In genomic region chr14:69773571-69774276, GRCh38 we compare ENCODE assay signal across 22 cellular contexts. TPM values are rescaled to one million over a fixed set of nuclear protein-coding genes. Genes with fewer than 3 reads are reported as not detected.
DNase-seq lines count a peak whose midpoint lies in the region; ATAC-seq, FAIRE-seq and TF ChIP-seq lines count a peak whose summit lies in the region.
"Had no signal": no experiment of that assay in that cellular context is flagged by ENCODE, and none has a peak within 500 bp of the region (broad histone marks: within the 10 kb centered on the region; RNA-seq: fewer than 3 reads in every experiment).

No MANE protein-coding gene starts in this region.

- no peaks in the 10 kb centered on the region for H3K27me3 ChIP-seq in K562 (ENCODE audit: control insufficient read depth in 2 of 2, insufficient read depth in 2 of 2, low read length in 2 of 2)
- no peaks in the 10 kb centered on the region for H3K27me3 ChIP-seq in sigmoid colon

- in situ Hi-C loops in K562 (cut with MboI) = no loop called here

- TF ChIP-seq RAD21 in K562 (CRISPR knock-in tag; conservative IDR thresholded peaks at IDR 0.05 in 1 of 2, IDR thresholded peaks at IDR 0.05 in 1 of 2) = no peak

- H4K20me1 ChIP-seq in K562 (replicated peaks; ENCODE audit: control insufficient read depth, insufficient read depth, low read length) = peaks cover 18% of the 10 kb centered on the region

- no peak overlapping the region for H3K9ac ChIP-seq in K562 (ENCODE audit: insufficient read depth in 1 of 2, low read depth in 2 of 2, low read length in 2 of 2)

- peak overlapping the region; percentile 11 to 44 for H3K27ac Mint-ChIP-seq in natural killer cell treated with Interleukin-12 subunit alpha and Interleukin-12 subunit beta and Interleukin-15 and Interleukin-18, amount 100 ng/mL, for 72 hours

- H2AFZ ChIP-seq in K562 (ENCODE audit: low read depth, low read length) = no peak overlapping the region

- ATAC-seq in K562 = peak; percentile 34
- ATAC-seq in natural killer cell treated with Interleukin-12 subunit alpha and Interleukin-12 subunit beta and Interleukin-15 and Interleukin-18, amount 100 ng/mL, for 72 hours = no peak
- ATAC-seq in HG03565 (IDR thresholded peaks at IDR 0.05; ENCODE audit: unreplicated experiment) = no peak
- ATAC-seq: left colon; stimulated activated naive CD8-positive, alpha-beta T cell treated with anti-CD3 and anti-CD28 coated beads, Interleukin-15, amount 100 ng/mL, for 72 hours had no signal

- no TSS peak for BruUV-seq in K562 (replicated peaks; lab: Mats Ljungman, UMichigan)

- H3K27ac ChIP-seq in K562 (ENCODE audit: extremely low read depth, low read depth, low read length) = no peak overlapping the region
- H3K27ac ChIP-seq in sigmoid colon = no peak overlapping the region
- H3K27ac ChIP-seq: psoas muscle had no signal

- intact Hi-C loops in K562 (cut with micrococcal nuclease) = no loop called here
- intact Hi-C loops in sigmoid colon (cut with DNase I) = no loop called here

- POLR2A ChIA-PET in K562 (lab: Yijun Ruan, JAX) = interaction anchor here (0.5 to 1.3 kb wide), 7 partner anchors 9 to 268 kb away, joined by 3 to 4 read pairs (median 3); no protein-coding TSS in a partner anchor

- H3K27me3 Mint-ChIP-seq in natural killer cell treated with Interleukin-12 subunit alpha and Interleukin-12 subunit beta and Interleukin-15 and Interleukin-18, amount 100 ng/mL, for 72 hours = no peaks in the 10 kb centered on the region
- H3K27me3 Mint-ChIP-seq: activated naive CD8-positive, alpha-beta T cell; stimulated activated naive CD8-positive, alpha-beta T cell treated with anti-CD3 and anti-CD28 coated beads, Interleukin-15, amount 100 ng/mL, for 72 hours had no signal

- peaks cover 3% of the 10 kb centered on the region for H3K9me1 ChIP-seq in K562 (ENCODE audit: control insufficient read depth, insufficient read depth, low read length)

- TF ChIP-seq CTCF in K562 (IDR thresholded peaks at IDR 0.05 in 2 of 3, conservative IDR thresholded peaks at IDR 0.05 in 1 of 3; ENCODE audit: insufficient read depth in 2 of 3, low read depth in 1 of 3, low read length in 3 of 3) (no peak), sigmoid colon (IDR thresholded peaks at IDR 0.05) (no peak)

- H3K36me3 ChIP-seq in K562 (ENCODE audit: control insufficient read depth, insufficient read depth, low read length) (peaks cover 97% of the 10 kb centered on the region), sigmoid colon (peaks cover 26 to 94% (median 68%) of the 10 kb centered on the region in 4 donors)

- H3K9me3 ChIP-seq in K562 (replicated peaks; ENCODE audit: control insufficient read depth, insufficient read depth, low read depth, low read length) = no peaks in the 10 kb centered on the region
- H3K9me3 ChIP-seq in sigmoid colon = no peaks in the 10 kb centered on the region
- H3K9me3 ChIP-seq: psoas muscle had no signal

- H3K4me3 Mint-ChIP-seq in natural killer cell treated with Interleukin-12 subunit alpha and Interleukin-12 subunit beta and Interleukin-15 and Interleukin-18, amount 100 ng/mL, for 72 hours = no peak overlapping the region
- H3K4me3 Mint-ChIP-seq: H9; mesothelial cell of epicardium; stimulated activated naive CD8-positive, alpha-beta T cell treated with anti-CD3 and anti-CD28 coated beads, Interleukin-15, amount 100 ng/mL, for 72 hours had no signal

- no peak for TF ChIP-seq EP300 in K562 (IDR thresholded peaks at IDR 0.05; ENCODE audit: low read length)
- no peak for TF ChIP-seq EP300 in sigmoid colon (IDR thresholded peaks at IDR 0.05)

- no peak for FAIRE-seq in GM12891 (lab: Jason Lieb, UNC)
- FAIRE-seq in HTR-8/SVneo (lab: Jason Lieb, UNC) = peak; percentile 40
- FAIRE-seq in K562 (lab: Jason Lieb, UNC) = no peak

- no peaks in the 10 kb centered on the region for H3K9me3 Mint-ChIP-seq in natural killer cell treated with Interleukin-12 subunit alpha and Interleukin-12 subunit beta and Interleukin-15 and Interleukin-18, amount 100 ng/mL, for 72 hours
- H3K9me3 Mint-ChIP-seq: H9; mesothelial cell of epicardium; stimulated activated naive CD8-positive, alpha-beta T cell treated with anti-CD3 and anti-CD28 coated beads, Interleukin-15, amount 100 ng/mL, for 72 hours had no signal

- no peak overlapping the region for H3K4me2 ChIP-seq in K562 (ENCODE audit: insufficient read depth, low read length)

- H3K4me1 ChIP-seq in K562 (replicated peaks in 1 of 2; ENCODE audit: control insufficient read depth in 2 of 2, insufficient read depth in 2 of 2, low read length in 2 of 2) = peaks cover 0 to 4% of the 10 kb centered on the region in 2 experiments; a peak in 3 of 5 replicates
- H3K4me1 ChIP-seq in sigmoid colon = peaks cover 0 to 61% (median 42%) of the 10 kb centered on the region in 4 donors

- peaks cover 60 to 66% of the 10 kb centered on the region in 2 donors for H3K4me1 Mint-ChIP-seq in natural killer cell treated with Interleukin-12 subunit alpha and Interleukin-12 subunit beta and Interleukin-15 and Interleukin-18, amount 100 ng/mL, for 72 hours (ENCODE audit: low read depth in 2 of 2)

- 91% methylated on average over 4 of the region's 7 CpGs for WGBS in K562 (ENCODE audit: insufficient coverage, low coverage, missing lambda C conversion rate)
- 95 to 96% methylated on average over 7 of the region's 7 CpGs for WGBS in sigmoid colon, 2 donors

- peaks cover 26% of the 10 kb centered on the region for H3K79me2 ChIP-seq in K562 (ENCODE audit: control insufficient read depth, insufficient read depth, low read length)

- DNase-seq in GM12891 (ENCODE audit: insufficient read length, low spot score) (no peak), HTR-8/SVneo (ENCODE audit: insufficient read length, low spot score) (no peak), K562 (ENCODE audit: extremely low read depth in 1 of 4, low spot score in 3 of 4) (no peak), sigmoid colon (no peak)
- DNase-seq in natural killer cell treated with Interleukin-12 subunit alpha and Interleukin-12 subunit beta and Interleukin-15 and Interleukin-18, amount 100 ng/mL, for 72 hours (ENCODE audit: low spot score) = no peak
- DNase-seq in activated CD4-positive, alpha-beta T cell treated with anti-CD3 and anti-CD28 coated beads, Interleukin-2, amount 50 U/mL, for 1 hour = no peak
- DNase-seq: activated CD4-positive, alpha-beta T cell treated with anti-CD3 and anti-CD28 coated beads for 1 hour; COR-L47; DMS79 treated with DMSO at 0.1 percent for 48 hours; H9; left colon; NCI-H1417 treated with DMSO at 0.1 percent for 48 hours; NCI-H526; psoas muscle; stimulated activated CD4-positive, alpha-beta T cell treated with anti-CD3 and anti-CD28 coated beads, Interleukin-2, amount 100 ng/mL, for 24 hours; stimulated activated naive CD8-positive, alpha-beta T cell treated with anti-CD3 and anti-CD28 coated beads, Interleukin-15, amount 100 ng/mL, for 72 hours had no signal

- TF ChIP-seq POLR2A in GM12891 (IDR thresholded peaks at IDR 0.05; ENCODE audit: low read depth, low read length) (no peak; the same call in 1 of the 2 replicates), K562 (conservative IDR thresholded peaks at IDR 0.05) (peak; percentile 39; the same call in 1 of the 2 replicates), sigmoid colon (IDR thresholded peaks at IDR 0.05) (no peak)

- CTCF ChIA-PET in K562 (lab: Yijun Ruan, JAX; ENCODE audit: low intra/inter-chr PET ratio) = no interaction called here

- no peak overlapping the region for H3K4me3 ChIP-seq in K562
- H3K4me3 ChIP-seq in sigmoid colon = no peak overlapping the region
- H3K4me3 ChIP-seq: psoas muscle had no signal

- H3K36me3 Mint-ChIP-seq in natural killer cell treated with Interleukin-12 subunit alpha and Interleukin-12 subunit beta and Interleukin-15 and Interleukin-18, amount 100 ng/mL, for 72 hours = peaks cover 66% of the 10 kb centered on the region

RNA-seq across cellular contexts. Expression of gene SRSF5, which starts 6.8 kb away (rescaled TPM):
- polyA plus RNA-seq in GM12891 (2012; ENCODE audit: low read depth, missing spikeins) = 378 TPM
- total RNA-seq in K562 (2011; cell fraction: chromatin; rRNA removed; ENCODE audit: low replicate concordance) = 534 and 1,085 TPM in 2 replicates
- total RNA-seq in K562 (2011; cell fraction: nucleolus; rRNA removed) = 300 and 319 TPM in 2 replicates
- 439 and 450 TPM in 2 replicates for total RNA-seq in K562 (2011; cell fraction: nucleoplasm; rRNA removed)
- total RNA-seq in K562 (2014; rRNA removed) (163 and 213 TPM in 2 replicates), K562 (2014; rRNA removed; fragmentation: Illumina TruSeq; extraction: Trizol) (167 and 172 TPM in 2 replicates), K562 (2015; rRNA removed; fragmentation: Illumina TruSeq; extraction: Trizol) (185 and 196 TPM in 2 replicates), K562 (2021) (174 and 212 TPM in 2 replicates), sigmoid colon (100 to 1,000 TPM; 263 to 366 (median 303) TPM)
- polyA plus RNA-seq in K562 (2011; rRNA removed) (203 and 226 TPM in 2 replicates), K562 (2014; fragmentation: Illumina TruSeq; extraction: Trizol) (249 and 254 TPM in 2 replicates), K562 (2014; fragmentation: Nextera tagmentation; extraction: Ambion mirVana) (100 to 1,000 TPM; 108 to 206 TPM), K562 (2014; rRNA removed) (422 and 460 TPM in 2 replicates), sigmoid colon (100 to 1,000 TPM; 211 to 338 (median 288) TPM)
- 64.7 and 120 TPM in 2 replicates for polyA plus RNA-seq in K562 (2011; cell fraction: cytosol; rRNA removed)
- polyA plus RNA-seq in K562 (2011; cell fraction: nucleus; rRNA removed) = 1,168 and 1,542 TPM in 2 replicates
- polyA plus RNA-seq in K562 (2012) = 165 and 333 TPM in 2 replicates
- 250 and 276 TPM in 2 replicates for polyA minus RNA-seq in K562 (2011; rRNA and poly(A)+ RNA removed)
- polyA minus RNA-seq in K562 (2011; cell fraction: cytosol; rRNA and poly(A)+ RNA removed) = 85.8 and 96.5 TPM in 2 replicates
- 287 and 539 TPM in 2 replicates for polyA minus RNA-seq in K562 (2011; cell fraction: nucleus; rRNA and poly(A)+ RNA removed)
- 100 to 1,000 TPM; 317 to 354 TPM for total RNA-seq in natural killer cell treated with Interleukin-12 subunit alpha and Interleukin-12 subunit beta and Interleukin-15 and Interleukin-18, amount 100 ng/mL, for 72 hours

RNA-seq across cellular contexts. Expression of gene SLC10A1, which starts 23.3 kb away (rescaled TPM):
- polyA plus RNA-seq in GM12891 (2012; ENCODE audit: low read depth, missing spikeins) = 0.05 TPM
- total RNA-seq in K562 (2011; cell fraction: chromatin; rRNA removed; ENCODE audit: low replicate concordance) = not detected in 2 replicates
- not detected in 2 replicates for total RNA-seq in K562 (2011; cell fraction: nucleolus; rRNA removed)
- not detected in 2 replicates for total RNA-seq in K562 (2011; cell fraction: nucleoplasm; rRNA removed)
- total RNA-seq in K562 (2014; rRNA removed) (not detected in 2 replicates), K562 (2014; rRNA removed; fragmentation: Illumina TruSeq; extraction: Trizol) (not detected in 2 replicates), K562 (2015; rRNA removed; fragmentation: Illumina TruSeq; extraction: Trizol) (not detected in 2 replicates), K562 (2021) (not detected in 2 replicates), sigmoid colon (not detected)
- polyA plus RNA-seq in K562 (2011; rRNA removed) (not detected in 2 replicates), K562 (2014; fragmentation: Illumina TruSeq; extraction: Trizol) (not detected in 2 replicates), K562 (2014; fragmentation: Nextera tagmentation; extraction: Ambion mirVana) (not detected), K562 (2014; rRNA removed) (not detected in 2 replicates), sigmoid colon (not detected)
- polyA plus RNA-seq in K562 (2011; cell fraction: cytosol; rRNA removed) = not detected in 2 replicates
- not detected in 2 replicates for polyA plus RNA-seq in K562 (2011; cell fraction: nucleus; rRNA removed)
- polyA plus RNA-seq in K562 (2012) = 0.05 and 0.08 TPM in 2 replicates
- not detected in 2 replicates for polyA minus RNA-seq in K562 (2011; rRNA and poly(A)+ RNA removed)
- not detected in 2 replicates for polyA minus RNA-seq in K562 (2011; cell fraction: cytosol; rRNA and poly(A)+ RNA removed)
- polyA minus RNA-seq in K562 (2011; cell fraction: nucleus; rRNA and poly(A)+ RNA removed) = not detected in 2 replicates
- not detected for total RNA-seq in natural killer cell treated with Interleukin-12 subunit alpha and Interleukin-12 subunit beta and Interleukin-15 and Interleukin-18, amount 100 ng/mL, for 72 hours
- total RNA-seq: fibroblast of lung, H9, left colon, mesothelial cell of epicardium, psoas muscle, skeletal muscle tissue had no signal
- polyA plus RNA-seq: fibroblast of lung, neural cell, psoas muscle had no signal
